Comparison of ENCODE assay signal across 28 cellular contexts in genomic region chr4:21385706-21386105, GRCh38.
"Had no signal": no experiment of that assay in that cellular context is flagged by ENCODE, and none has a peak within 500 bp of the region (broad histone marks: within the 10 kb centered on the region; RNA-seq: fewer than 3 reads in every experiment).

No MANE protein-coding gene starts in this region.

- H3K4me2 ChIP-seq: neural progenitor cell, smooth muscle cell had no signal

- H3K79me2 ChIP-seq: parathyroid adenoma had no signal

- H2AFZ ChIP-seq: neural progenitor cell, parathyroid adenoma had no signal

- H3K4me3 ChIP-seq: neural progenitor cell, ovary, psoas muscle, skin epidermis, smooth muscle cell, spleen, suprapubic skin, testis, tibial artery, transverse colon, upper lobe of right lung, uterus had no signal

- H3K4me1 ChIP-seq: parathyroid adenoma, psoas muscle, spleen, suprapubic skin, testis, tibial artery, transverse colon, upper lobe of right lung, uterus had no signal

- ATAC-seq: natural killer cell; psoas muscle; right cardiac atrium; sciatic nerve; stimulated activated memory B cell treated with anti-CD40 and anti-IgM and Interleukin-4, amounts not matched to agents 10 μg/mL and 1 μg/mL and 100 μg/mL, for 72 hours; stimulated activated naive CD8-positive, alpha-beta T cell treated with anti-CD3 and anti-CD28 coated beads, Interleukin-15, amount 100 ng/mL, for 72 hours; stimulated activated naive CD8-positive, alpha-beta T cell treated with anti-CD3 and anti-CD28 coated beads, Interleukin-15, Interleukin-2, amounts not matched to agents 100 U/mL and 50 U/mL, for 24 hours; upper lobe of right lung had no signal

- H3K27me3 ChIP-seq: neural progenitor cell, ovary, spleen, suprapubic skin, testis, tibial artery, transverse colon, upper lobe of right lung, uterus had no signal

- DNase-seq: natural killer cell; occipital lobe; ovary; posterior cingulate gyrus; psoas muscle; right cardiac atrium; spleen; stimulated activated CD4-positive, alpha-beta T cell treated with anti-CD3 and anti-CD28 coated beads, Interleukin-12 subunit alpha, Interleukin-12 subunit beta, amount 100 ng/mL, for 4 hours; stimulated activated CD4-positive, alpha-beta T cell treated with anti-CD3 and anti-CD28 coated beads, Interleukin-1b, Interleukin-23, amount 100 ng/mL, for 48 hours; stimulated activated CD4-positive, alpha-beta T cell treated with anti-CD3 and anti-CD28 coated beads, Interleukin-4, amount 100 ng/mL, for 1 hour; stimulated activated CD4-positive, alpha-beta T cell treated with anti-CD3 and anti-CD28 coated beads, Interleukin-4, amount 100 ng/mL, for 4 hours; stimulated activated CD8-positive, alpha-beta memory T cell treated with anti-CD3 and anti-CD28 coated beads, Interleukin-4, amount 100 ng/mL, for 48 hours; stimulated activated naive CD4-positive, alpha-beta T cell; stimulated activated naive CD8-positive, alpha-beta T cell treated with anti-CD3 and anti-CD28 coated beads, Interleukin-15, amount 100 ng/mL, for 72 hours; stimulated activated naive CD8-positive, alpha-beta T cell treated with anti-CD3 and anti-CD28 coated beads, Interleukin-15, Interleukin-2, amounts not matched to agents 100 U/mL and 50 U/mL, for 24 hours; substantia nigra; testis; tibial artery; transverse colon; upper lobe of right lung; uterus had no signal

- H3K36me3 ChIP-seq: neural progenitor cell, ovary, spleen, suprapubic skin, tibial artery, transverse colon, upper lobe of right lung, uterus had no signal

- H3K9ac ChIP-seq: neural progenitor cell, parathyroid adenoma had no signal

- H3K27ac ChIP-seq: neural progenitor cell, ovary, parathyroid adenoma, psoas muscle, skin epidermis, spleen, suprapubic skin, testis, tibial artery, transverse colon, upper lobe of right lung, uterus had no signal

- H3K9me3 ChIP-seq: ovary, testis, tibial artery, transverse colon, upper lobe of right lung, uterus had no signal
